11 cellular contexts compared by ENCODE assay signal in genomic region chr2:32865399-32866068, GRCh38.
DNase-seq lines count a peak whose midpoint lies in the region; ATAC-seq, FAIRE-seq and TF ChIP-seq lines count a peak whose summit lies in the region.
"Had no signal": no experiment of that assay in that cellular context is flagged by ENCODE, and none has a peak within 500 bp of the region (broad histone marks: within the 10 kb centered on the region; RNA-seq: fewer than 3 reads in every experiment).

No MANE protein-coding gene starts in this region.

- SMC1A ChIA-PET in GM12878 (lab: Charles Lee; ENCODE audit: uncharacterized antibody, unreplicated experiment): no interaction called here

- H2AFZ ChIP-seq in GM12878 (ENCODE audit: control insufficient read depth, low read depth, low read length): no peak overlapping the region

- H3K9ac ChIP-seq in GM12878 (ENCODE audit: control insufficient read depth, insufficient read depth, low read length): no peak overlapping the region

- no peaks in the 10 kb centered on the region for H3K79me2 ChIP-seq in GM12878 (ENCODE audit: control insufficient read depth, insufficient read depth, low read length)

- intact Hi-C loops in GM12878 (cut with micrococcal nuclease; ENCODE audit: unreplicated experiment): no loop called here

- peak; percentile 62 for ATAC-seq in GM12878
- ATAC-seq in HG02981 (IDR thresholded peaks at IDR 0.05; ENCODE audit: unreplicated experiment): no peak

- no TSS peak for BruUV-seq in GM12878 (replicated peaks; lab: Mats Ljungman, UMichigan)

- H3K4me1 ChIP-seq in GM12878 (ENCODE audit: control insufficient read depth, insufficient read depth, low read length): no peaks in the 10 kb centered on the region

- TF ChIP-seq EP300 in GM12878 (IDR thresholded peaks at IDR 0.05; ENCODE audit: borderline replicate concordance in 1 of 2, control insufficient read depth in 1 of 2, low read depth in 2 of 2, low read length in 2 of 2): no peak

- WGBS in GM12878 (ENCODE audit: insufficient coverage, insufficient replicate concordance, low lambda C conversion rate, missing lambda C conversion rate): 0% methylated on average over 3 of the region's 3 CpGs

- no peaks in the 10 kb centered on the region for H3K36me3 ChIP-seq in GM12878 (ENCODE audit: control insufficient read depth in 2 of 2, insufficient read depth in 2 of 2, low read length in 1 of 2)

- no peak overlapping the region for H3K4me3 ChIP-seq in GM12878

- H3K4me2 ChIP-seq in GM12878 (ENCODE audit: control insufficient read depth, insufficient read depth): no peak overlapping the region

- no peak for FAIRE-seq in GM12878 (lab: Jason Lieb, UNC)

- TF ChIP-seq POLR2A in GM12878 (IDR thresholded peaks at IDR 0.05; ENCODE audit: low read depth, low read length): no peak

- no peak for TF ChIP-seq RAD21 in GM12878 (IDR thresholded peaks at IDR 0.05; ENCODE audit: insufficient read depth, low read depth, low read length)

- H3K27ac ChIP-seq in GM12878 (ENCODE audit: control insufficient read depth, insufficient read depth): no peak overlapping the region

- in situ Hi-C loops in GM12878 (cut with MboI): no loop called here

- CTCF ChIA-PET in GM12878 (lab: Yijun Ruan, JAX): no interaction called here

- no peaks in the 10 kb centered on the region for H3K9me3 ChIP-seq in GM12878 (replicated peaks; ENCODE audit: control insufficient read depth, insufficient read depth, low read length)

- H3K27me3 ChIP-seq in GM12878 (replicated peaks in 1 of 2; ENCODE audit: control insufficient read depth in 2 of 2, insufficient read depth in 2 of 2, low read length in 1 of 2): no peaks in the 10 kb centered on the region

- RAD21 ChIA-PET in GM12878 (lab: Charles Lee; ENCODE audit: unreplicated experiment): no interaction called here

- peak; percentile 93 for DNase-seq in ELR (ENCODE audit: low read depth)
- DNase-seq in HS-27A (ENCODE audit: low read depth): peak; percentile 54
- no peak for DNase-seq in GM12878 (ENCODE audit: low read depth, low spot score)
- peak; percentile 83 for DNase-seq in non-pigmented ciliary epithelial cell (ENCODE audit: low read depth)
- DNase-seq in SKM-1 (lab: John Stamatoyannopoulos, UW; ENCODE audit: unreplicated experiment): no peak
- no peak for DNase-seq in SHP77 treated with DMSO at 0.1 percent for 48 hours (lab: John Stamatoyannopoulos, UW)
- no peak for DNase-seq in DMS 273 treated with DMSO at 0.1 percent for 48 hours (lab: John Stamatoyannopoulos, UW)
- DNase-seq: activated CD4-positive, alpha-beta T cell treated with anti-CD3 and anti-CD28 coated beads, Interleukin-2, amount 10 ng/mL, durations not matched to agents 24 days and 14 days; central memory CD4-positive, alpha-beta T cell; NCI-H526 treated with DMSO at 0.1 percent for 48 hours had no signal

- no peak for TF ChIP-seq CTCF in GM12878 (IDR thresholded peaks at IDR 0.05 in 2 of 3, conservative IDR thresholded peaks at IDR 0.05 in 1 of 3; ENCODE audit: control insufficient read depth in 2 of 3, extremely low read depth in 1 of 3, insufficient read depth in 1 of 3, low read depth in 3 of 3, low read length in 3 of 3)

- no peaks in the 10 kb centered on the region for H4K20me1 ChIP-seq in GM12878 (ENCODE audit: control insufficient read depth, insufficient read depth)

- POLR2A ChIA-PET in GM12878 (lab: Charles Lee): no interaction called here

TF ChIP-seq in GM12878, 131 proteins besides CTCF, POLR2A, EP300 and RAD21:
- no peak for TF ChIP-seq ZNF622 (IDR thresholded peaks at IDR 0.05)
- no peak for TF ChIP-seq CREB1 (IDR thresholded peaks at IDR 0.05; ENCODE audit: low read depth)
- TF ChIP-seq CHD4 (IDR thresholded peaks at IDR 0.05): no peak
- no peak for TF ChIP-seq RCOR1 (conservative IDR thresholded peaks at IDR 0.05; ENCODE audit: low read depth, low read length)
- TF ChIP-seq YY1 (IDR thresholded peaks at IDR 0.05; ENCODE audit: low read depth, low read length): no peak
- TF ChIP-seq YBX1 (IDR thresholded peaks at IDR 0.05): no peak
- TF ChIP-seq NFYA (IDR thresholded peaks at IDR 0.05; ENCODE audit: borderline replicate concordance, low read depth, low read length): no peak
- TF ChIP-seq SP1 (IDR thresholded peaks at IDR 0.05; ENCODE audit: low read depth, low read length): no peak
- no peak for TF ChIP-seq TCF12 (IDR thresholded peaks at IDR 0.05; ENCODE audit: low read depth, low read length)
- no peak for TF ChIP-seq PAX8 (IDR thresholded peaks at IDR 0.05)
- no peak for TF ChIP-seq SIX5 (IDR thresholded peaks at IDR 0.05; ENCODE audit: low read depth, low read length, severe bottlenecking)

Comparison
In these comparisons a context has a peak if more than half of its experiments do, and no peak if none do; other contexts are left out.
1. DNase-seq: peak in ELR (single experiment), HS-27A (single experiment) and non-pigmented ciliary epithelial cell (single experiment); none in GM12878 (single experiment), SKM-1 (single experiment), SHP77 treated with DMSO at 0.1 percent for 48 hours (single experiment) and DMS 273 treated with DMSO at 0.1 percent for 48 hours (single experiment).